2 cellular contexts compared by ENCODE assay signal in genomic region chr9:10339152-10339551, GRCh38.
A peak's percentile ranks its signal among the peaks of the same experiment; 100 is the strongest.
TF ChIP-seq lines count a peak whose summit lies in the region.

No MANE protein-coding gene starts in this region.

TF ChIP-seq in GM23338, 12 proteins besides CTCF, POLR2A, EP300 and RAD21:
- TF ChIP-seq NANOG (IDR thresholded peaks at IDR 0.05; ENCODE audit: borderline replicate concordance), result peak; percentile 77
- TF ChIP-seq, protein P1, sequence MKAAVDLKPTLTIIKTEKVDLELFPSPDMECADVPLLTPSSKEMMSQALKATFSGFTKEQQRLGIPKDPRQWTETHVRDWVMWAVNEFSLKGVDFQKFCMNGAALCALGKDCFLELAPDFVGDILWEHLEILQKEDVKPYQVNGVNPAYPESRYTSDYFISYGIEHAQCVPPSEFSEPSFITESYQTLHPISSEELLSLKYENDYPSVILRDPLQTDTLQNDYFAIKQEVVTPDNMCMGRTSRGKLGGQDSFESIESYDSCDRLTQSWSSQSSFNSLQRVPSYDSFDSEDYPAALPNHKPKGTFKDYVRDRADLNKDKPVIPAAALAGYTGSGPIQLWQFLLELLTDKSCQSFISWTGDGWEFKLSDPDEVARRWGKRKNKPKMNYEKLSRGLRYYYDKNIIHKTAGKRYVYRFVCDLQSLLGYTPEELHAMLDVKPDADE (IDR thresholded peaks at IDR 0.05), result 0 out of 2 replicates have a peak, but pooled peaks have one; percentile 39
- no peak for TF ChIP-seq ZNF114 (CRISPR knock-in tag; IDR thresholded peaks at IDR 0.05)

TF ChIP-seq in H1, 55 proteins besides CTCF, POLR2A, EP300 and RAD21:
- TF ChIP-seq TAF7 (optimal IDR thresholded peaks at IDR 0.05; ENCODE audit: borderline replicate concordance, low read depth, low read length), result no peak
- no peak for TF ChIP-seq NRF1 (IDR thresholded peaks at IDR 0.05; ENCODE audit: low read depth, low read length)
- no peak for TF ChIP-seq RFX5 (IDR thresholded peaks at IDR 0.05; ENCODE audit: borderline replicate concordance, low read depth, low read length)
- no peak for TF ChIP-seq HDAC2 (IDR thresholded peaks at IDR 0.05; ENCODE audit: borderline replicate concordance in 1 of 2, low read depth in 2 of 2, low read length in 2 of 2)
- no peak for TF ChIP-seq SAP30 (IDR thresholded peaks at IDR 0.05; ENCODE audit: insufficient read depth, insufficient replicate concordance, low read length)
- no peak for TF ChIP-seq CEBPB (IDR thresholded peaks at IDR 0.05; ENCODE audit: low read depth, low read length)
- TF ChIP-seq BCL11A (IDR thresholded peaks at IDR 0.05; ENCODE audit: low read depth in 2 of 2, low read length in 2 of 2), result no peak
- no peak for TF ChIP-seq BACH1 (IDR thresholded peaks at IDR 0.05; ENCODE audit: low read length)
- no peak for TF ChIP-seq JUN (IDR thresholded peaks at IDR 0.05; ENCODE audit: low read depth, low read length)
